In genomic region chr18:62245177-62245576, GRCh38 we compare ENCODE assay signal across 28 cellular contexts.
"Had no signal": no experiment of that assay in that cellular context is flagged by ENCODE, and none has a peak within 500 bp of the region (broad histone marks: within the 10 kb centered on the region; RNA-seq: fewer than 3 reads in every experiment).

No MANE protein-coding gene starts in this region.

- H3K27ac Mint-ChIP-seq: natural killer cell; nephron; neural progenitor cell; progenitor cell of endocrine pancreas; stimulated activated memory B cell treated with anti-CD40 and anti-IgM and Interleukin-4, amounts not matched to agents 10 μg/mL and 1 μg/mL and 100 μg/mL, for 72 hours had no signal

- H3K4me1 ChIP-seq: neural progenitor cell, parathyroid adenoma, psoas muscle, sigmoid colon, testis, transverse colon, upper lobe of left lung, vagina had no signal

- H3K36me3 ChIP-seq: neural progenitor cell, ovary had no signal

- H3K4me1 Mint-ChIP-seq: natural killer cell; nephron; neural progenitor cell; stimulated activated memory B cell treated with anti-CD40 and anti-IgM and Interleukin-4, amounts not matched to agents 10 μg/mL and 1 μg/mL and 100 μg/mL, for 72 hours; stimulated activated naive CD8-positive, alpha-beta T cell treated with anti-CD3 and anti-CD28 coated beads, Interleukin-15, amount 100 ng/mL, for 72 hours had no signal

- H3K9me3 Mint-ChIP-seq: natural killer cell; nephron; stimulated activated memory B cell treated with anti-CD40 and anti-IgM and Interleukin-4, amounts not matched to agents 10 μg/mL and 1 μg/mL and 100 μg/mL, for 72 hours; stimulated activated naive CD8-positive, alpha-beta T cell treated with anti-CD3 and anti-CD28 coated beads, Interleukin-15, amount 100 ng/mL, for 72 hours had no signal

- H3K4me3 ChIP-seq: neural progenitor cell, ovary, psoas muscle, right lobe of liver, sigmoid colon, suprapubic skin, testis, tibial artery, transverse colon, upper lobe of left lung, vagina had no signal

- H3K4me3 Mint-ChIP-seq: natural killer cell; nephron; neural progenitor cell; stimulated activated memory B cell treated with anti-CD40 and anti-IgM and Interleukin-4, amounts not matched to agents 10 μg/mL and 1 μg/mL and 100 μg/mL, for 72 hours; stimulated activated naive CD8-positive, alpha-beta T cell treated with anti-CD3 and anti-CD28 coated beads, Interleukin-15, amount 100 ng/mL, for 72 hours had no signal

- H3K27ac ChIP-seq: neural progenitor cell, ovary, parathyroid adenoma, psoas muscle, right lobe of liver, sigmoid colon, suprapubic skin, testis, tibial artery, transverse colon, upper lobe of left lung, vagina had no signal

- H3K36me3 Mint-ChIP-seq: natural killer cell; stimulated activated memory B cell treated with anti-CD40 and anti-IgM and Interleukin-4, amounts not matched to agents 10 μg/mL and 1 μg/mL and 100 μg/mL, for 72 hours had no signal

- H3K27me3 Mint-ChIP-seq: progenitor cell of endocrine pancreas; stimulated activated memory B cell treated with anti-CD40 and anti-IgM and Interleukin-4, amounts not matched to agents 10 μg/mL and 1 μg/mL and 100 μg/mL, for 72 hours; stimulated activated naive CD8-positive, alpha-beta T cell treated with anti-CD3 and anti-CD28 coated beads, Interleukin-15, amount 100 ng/mL, for 72 hours had no signal

- H3K27me3 ChIP-seq: neural progenitor cell, ovary, right lobe of liver, sigmoid colon, suprapubic skin, testis, tibial artery, transverse colon, upper lobe of left lung, vagina had no signal

- ATAC-seq: natural killer cell; psoas muscle; right cardiac atrium; right lobe of liver; stimulated activated memory B cell treated with anti-CD40 and anti-IgM and Interleukin-4, amounts not matched to agents 10 μg/mL and 1 μg/mL and 100 μg/mL, for 72 hours; stimulated activated naive CD8-positive, alpha-beta T cell treated with anti-CD3 and anti-CD28 coated beads, Interleukin-15, amount 100 ng/mL, for 72 hours; stimulated activated naive CD8-positive, alpha-beta T cell treated with anti-CD3 and anti-CD28 coated beads, Interleukin-15, Interleukin-2, amounts not matched to agents 100 U/mL and 50 U/mL, for 24 hours had no signal

- H3K9me3 ChIP-seq: ovary, psoas muscle, right lobe of liver, sigmoid colon, suprapubic skin, testis, tibial artery, transverse colon, upper lobe of left lung, vagina had no signal

- DNase-seq: natural killer cell; occipital lobe; ovary; psoas muscle; right cardiac atrium; right lobe of liver; sigmoid colon; small intestine; stimulated activated CD4-positive, alpha-beta T cell treated with anti-CD3 and anti-CD28 coated beads, Interleukin-12 subunit alpha, Interleukin-12 subunit beta, amount 100 ng/mL, for 4 hours; stimulated activated CD4-positive, alpha-beta T cell treated with anti-CD3 and anti-CD28 coated beads, Interleukin-1b, Interleukin-23, amount 100 ng/mL, for 48 hours; stimulated activated CD4-positive, alpha-beta T cell treated with anti-CD3 and anti-CD28 coated beads, Interleukin-4, amount 100 ng/mL, for 1 hour; stimulated activated CD4-positive, alpha-beta T cell treated with anti-CD3 and anti-CD28 coated beads, Interleukin-4, amount 100 ng/mL, for 4 hours; stimulated activated CD8-positive, alpha-beta memory T cell treated with anti-CD3 and anti-CD28 coated beads, Interleukin-4, amount 100 ng/mL, for 48 hours; stimulated activated naive CD4-positive, alpha-beta T cell; stimulated activated naive CD8-positive, alpha-beta T cell treated with anti-CD3 and anti-CD28 coated beads, Interleukin-15, amount 100 ng/mL, for 72 hours; stimulated activated naive CD8-positive, alpha-beta T cell treated with anti-CD3 and anti-CD28 coated beads, Interleukin-15, Interleukin-2, amounts not matched to agents 100 U/mL and 50 U/mL, for 24 hours; substantia nigra; testis; tibial artery; transverse colon; upper lobe of left lung had no signal
